In genomic region chr12:49553512-49554088, GRCh38 we compare ENCODE assay signal across 9 cellular contexts. TPM values are rescaled to one million over a fixed set of nuclear protein-coding genes. Genes with fewer than 3 reads are reported as not detected.
DNase-seq lines count a peak whose midpoint lies in the region; ATAC-seq lines count a peak whose summit lies in the region.
"Had no signal": no experiment of that assay in that cellular context is flagged by ENCODE, and none has a peak within 500 bp of the region (broad histone marks: within the 10 kb centered on the region; RNA-seq: fewer than 3 reads in every experiment).

No MANE protein-coding gene starts in this region.

- ATAC-seq in HG03460 (IDR thresholded peaks at IDR 0.05; ENCODE audit: unreplicated experiment) (no peak), GM19397 (IDR thresholded peaks at IDR 0.05; ENCODE audit: unreplicated experiment) (no peak)

- DNase-seq in DMS153 treated with DMSO at 0.1 percent for 48 hours (lab: John Stamatoyannopoulos, UW; ENCODE audit: unreplicated experiment) (peak; percentile 60), RPMI7951 (ENCODE audit: low read depth) (peak; percentile 22), glomerular visceral epithelial cell (ENCODE audit: extremely low spot score) (peak; percentile 32), UCSD-AML1 (lab: John Stamatoyannopoulos, UW; ENCODE audit: unreplicated experiment) (no peak), Ammon's horn (ENCODE audit: low spot score) (no peak)
- peak; percentile 65 for DNase-seq in Jurkat, Clone E6-1 (ENCODE audit: low read depth, low spot score)

- H3K4me3 ChIP-seq in Jurkat, Clone E6-1 (ENCODE audit: low read length): no peak overlapping the region
- H3K4me3 ChIP-seq: SK-N-MC had no signal

RNA-seq across cellular contexts. Expression of gene MCRS1, which starts 14.3 kb away (rescaled TPM):
- 115 TPM for polyA plus RNA-seq in Jurkat, Clone E6-1 (2012; ENCODE audit: insufficient read depth, insufficient read length)
- 70.5 and 73.7 TPM in 2 replicates for total RNA-seq in RPMI7951 (2014; rRNA removed; shearing (Covaris generic))

RNA-seq across cellular contexts. Expression of gene KCNH3, which starts 14.8 kb away (rescaled TPM):
- polyA plus RNA-seq in Jurkat, Clone E6-1 (2012; ENCODE audit: insufficient read depth, insufficient read length): 0.91 TPM
- 0.20 and 0.24 TPM in 2 replicates for total RNA-seq in RPMI7951 (2014; rRNA removed; shearing (Covaris generic))

RNA-seq across cellular contexts. Expression of gene FAM186B, which starts 51.8 kb away (rescaled TPM):
- polyA plus RNA-seq in Jurkat, Clone E6-1 (2012; ENCODE audit: insufficient read depth, insufficient read length): not detected
- 0.29 TPM in 1 of 2 replicates, not detected in the other for total RNA-seq in RPMI7951 (2014; rRNA removed; shearing (Covaris generic))

Comparison
In these comparisons a context has a peak if more than half of its experiments do, and no peak if none do; other contexts are left out.
1. DNase-seq: peak in DMS153 treated with DMSO at 0.1 percent for 48 hours (single experiment), Jurkat, Clone E6-1 (single experiment), RPMI7951 (single experiment) and glomerular visceral epithelial cell (single experiment); none in UCSD-AML1 (single experiment) and Ammon's horn (single experiment).